In genomic region chr19:12639901-12640613, GRCh38 we compare ENCODE assay signal across 8 cellular contexts. TPM values are rescaled to one million over a fixed set of nuclear protein-coding genes. Genes with fewer than 3 reads are reported as not detected.
A peak's percentile ranks its signal among the peaks of the same experiment; 100 is the strongest.
DNase-seq lines count a peak whose midpoint lies in the region; ATAC-seq, FAIRE-seq and TF ChIP-seq lines count a peak whose summit lies in the region.

No MANE protein-coding gene starts in this region.

- FAIRE-seq in bronchial epithelial cell (lab: Jason Lieb, UNC), result no peak

- H3K36me3 ChIP-seq in bronchial epithelial cell (ENCODE audit: control insufficient read depth, insufficient read depth, low read length) (no peaks in the 10 kb centered on the region), spleen (peaks cover 0 to 24% (median 5%) of the 10 kb centered on the region in 6 donors)

- TF ChIP-seq POLR2A in spleen (IDR thresholded peaks at IDR 0.05), result no peak

- no peaks in the 10 kb centered on the region for H3K9me3 ChIP-seq in spleen

- WGBS in spleen, 5 donors, result 10 to 16% (median 10%) methylated on average over 12 to 39 of the region's 39 CpGs

- TF ChIP-seq CTCF in WI38 (IDR thresholded peaks at IDR 0.05; ENCODE audit: low read depth, low read length) (peak; percentile 68), bronchial epithelial cell (IDR thresholded peaks at IDR 0.05; ENCODE audit: insufficient read depth, low read length, severe bottlenecking) (peak; percentile 86), spleen (IDR thresholded peaks at IDR 0.05 in 8 of 11, conservative IDR thresholded peaks at IDR 0.05 in 3 of 11) (peak; percentile 71 to 95 (median 88))

- H3K27ac ChIP-seq in spleen, result peak overlapping the region in 3 of 8 donors; percentile 2 to 56 (median 50)

- DNase-seq in SHP77 (lab: John Stamatoyannopoulos, UW) (peak; percentile 5 to 26), SHP77 treated with DMSO at 0.1 percent for 48 hours (lab: John Stamatoyannopoulos, UW) (no peak), NCI-H146 (lab: John Stamatoyannopoulos, UW) (peak; percentile 89), bronchial epithelial cell (ENCODE audit: low read depth) (peak; percentile 46), inferior parietal cortex (ENCODE audit: extremely low spot score) (peak; percentile 58), spleen (peak; percentile 95)

- H3K4me1 ChIP-seq in spleen, result peaks cover 0 to 14% (median 12%) of the 10 kb centered on the region in 6 donors

- no peak for ATAC-seq in GM18498 (IDR thresholded peaks at IDR 0.05; ENCODE audit: unreplicated experiment)

- H3K4me3 ChIP-seq in WI38 (ENCODE audit: low read depth, low read length) (no peak overlapping the region), bronchial epithelial cell (ENCODE audit: low read depth, low read length) (peak overlapping the region; percentile 7), spleen (peak overlapping the region in 5 of 8 donors; percentile 4 to 60 (median 25))

- H3K27me3 ChIP-seq in bronchial epithelial cell (ENCODE audit: control insufficient read depth, insufficient read depth, low read length) (no peaks in the 10 kb centered on the region), spleen (replicated peaks in 1 of 7) (no peaks in the 10 kb centered on the region)

- intact Hi-C loops in spleen (cut with DNase I; ENCODE audit: low total_unique reads), result no loop called here

RNA-seq across cellular contexts. Expression of gene MAN2B1, which starts 26.5 kb away (rescaled TPM):
- 29.8 and 32.1 TPM in 2 replicates for total RNA-seq in bronchial epithelial cell
- 100 to 1,000 TPM; 145 to 288 (median 218) TPM for total RNA-seq in spleen
- polyA plus RNA-seq in spleen, result 100 to 1,000 TPM in 1 of 3 donors, 10 to 100 TPM in 2; 50.6 to 122 (median 83.3) TPM

RNA-seq across cellular contexts. Expression of gene WDR83, which starts 26.6 kb away (rescaled TPM):
- total RNA-seq in bronchial epithelial cell, result 13.8 and 21.1 TPM in 2 replicates
- 10 to 100 TPM in 6 of 7 donors, 1 to 10 TPM in 1; 6.4 to 15.7 (median 12.9) TPM for total RNA-seq in spleen
- 10 to 100 TPM; 17.0 to 19.5 (median 19.0) TPM for polyA plus RNA-seq in spleen

RNA-seq across cellular contexts. Expression of gene ZNF791, which starts 29.3 kb away (rescaled TPM):
- total RNA-seq in bronchial epithelial cell (11.1 and 11.8 TPM in 2 replicates), spleen (10 to 100 TPM; 27.8 to 64.9 (median 33.4) TPM)
- polyA plus RNA-seq in spleen, result 10 to 100 TPM in 1 of 3 donors, 1 to 10 TPM in 2; 6.8 to 11.1 (median 7.3) TPM

RNA-seq across cellular contexts. Expression of gene ZNF490, which starts 29.4 kb away (rescaled TPM):
- total RNA-seq in bronchial epithelial cell (5.8 and 7.9 TPM in 2 replicates), spleen (10 to 100 TPM; 11.6 to 21.7 (median 15.4) TPM)
- 1 to 10 TPM in 1 of 3 donors, under 1 TPM in 2; 0.77 to 1.1 (median 0.93) TPM for polyA plus RNA-seq in spleen

RNA-seq across cellular contexts. Expression of gene DHPS, which starts 41.6 kb away (rescaled TPM):
- total RNA-seq in bronchial epithelial cell (47.4 and 94.5 TPM in 2 replicates), spleen (100 to 1,000 TPM in 3 of 7 donors, 10 to 100 TPM in 4; 86.8 to 158 (median 96.0) TPM)
- 10 to 100 TPM; 55.1 to 76.6 (median 59.3) TPM for polyA plus RNA-seq in spleen
